In the genomic region with DNA sequence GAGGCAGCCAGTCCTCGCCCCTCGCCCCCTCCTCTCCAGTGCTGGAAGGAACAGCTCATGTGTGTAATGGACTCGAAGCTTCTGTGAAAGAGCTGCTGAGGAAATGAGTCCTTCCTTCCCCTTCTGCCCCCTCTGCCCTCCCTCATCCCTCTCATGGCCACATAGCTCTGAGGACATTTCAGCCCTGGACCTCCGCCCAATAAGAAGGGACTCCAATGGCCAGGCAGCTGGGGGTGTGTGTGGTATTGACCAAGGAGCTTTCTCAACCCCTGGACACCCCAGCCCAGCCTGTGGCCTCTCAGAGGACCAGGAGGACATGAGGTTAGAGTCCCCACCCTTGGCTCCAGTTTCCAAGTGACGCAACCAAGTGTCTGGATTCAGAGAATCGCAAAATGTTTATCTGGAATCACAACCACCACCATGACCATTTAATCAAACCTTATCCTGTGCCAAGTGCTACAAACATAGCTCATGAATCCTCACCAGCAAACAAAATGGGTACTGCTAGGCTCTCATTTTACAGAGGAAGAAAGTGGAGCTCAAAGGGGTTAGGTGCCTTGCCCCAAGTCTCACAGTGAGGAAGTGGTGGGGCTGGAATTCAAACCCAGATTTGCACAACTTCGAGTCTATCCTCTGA, we compare ENCODE assay signal across 1 cellular context.
A peak's percentile ranks its signal among the peaks of the same experiment; 100 is the strongest.
TF ChIP-seq lines count a peak whose summit lies in the region.

No MANE protein-coding gene starts in this region.

TF ChIP-seq in HepG2, 621 proteins besides CTCF, POLR2A, EP300 and RAD21 (continues in another document):
- TF ChIP-seq, protein P1, sequence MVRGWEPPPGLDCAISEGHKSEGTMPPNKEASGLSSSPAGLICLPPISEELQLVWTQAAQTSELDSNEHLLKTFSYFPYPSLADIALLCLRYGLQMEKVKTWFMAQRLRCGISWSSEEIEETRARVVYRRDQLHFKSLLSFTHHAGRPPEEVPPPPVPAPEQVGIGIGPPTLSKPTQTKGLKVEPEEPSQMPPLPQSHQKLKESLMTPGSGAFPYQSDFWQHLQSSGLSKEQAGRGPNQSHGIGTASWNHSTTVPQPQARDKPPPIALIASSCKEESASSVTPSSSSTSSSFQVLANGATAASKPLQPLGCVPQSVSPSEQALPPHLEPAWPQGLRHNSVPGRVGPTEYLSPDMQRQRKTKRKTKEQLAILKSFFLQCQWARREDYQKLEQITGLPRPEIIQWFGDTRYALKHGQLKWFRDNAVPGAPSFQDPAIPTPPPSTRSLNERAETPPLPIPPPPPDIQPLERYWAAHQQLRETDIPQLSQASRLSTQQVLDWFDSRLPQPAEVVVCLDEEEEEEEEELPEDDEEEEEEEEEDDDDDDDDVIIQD (CRISPR knock-in tag; IDR thresholded peaks at IDR 0.05; ENCODE audit: low read depth), result no peak
- TF ChIP-seq, protein P2, sequence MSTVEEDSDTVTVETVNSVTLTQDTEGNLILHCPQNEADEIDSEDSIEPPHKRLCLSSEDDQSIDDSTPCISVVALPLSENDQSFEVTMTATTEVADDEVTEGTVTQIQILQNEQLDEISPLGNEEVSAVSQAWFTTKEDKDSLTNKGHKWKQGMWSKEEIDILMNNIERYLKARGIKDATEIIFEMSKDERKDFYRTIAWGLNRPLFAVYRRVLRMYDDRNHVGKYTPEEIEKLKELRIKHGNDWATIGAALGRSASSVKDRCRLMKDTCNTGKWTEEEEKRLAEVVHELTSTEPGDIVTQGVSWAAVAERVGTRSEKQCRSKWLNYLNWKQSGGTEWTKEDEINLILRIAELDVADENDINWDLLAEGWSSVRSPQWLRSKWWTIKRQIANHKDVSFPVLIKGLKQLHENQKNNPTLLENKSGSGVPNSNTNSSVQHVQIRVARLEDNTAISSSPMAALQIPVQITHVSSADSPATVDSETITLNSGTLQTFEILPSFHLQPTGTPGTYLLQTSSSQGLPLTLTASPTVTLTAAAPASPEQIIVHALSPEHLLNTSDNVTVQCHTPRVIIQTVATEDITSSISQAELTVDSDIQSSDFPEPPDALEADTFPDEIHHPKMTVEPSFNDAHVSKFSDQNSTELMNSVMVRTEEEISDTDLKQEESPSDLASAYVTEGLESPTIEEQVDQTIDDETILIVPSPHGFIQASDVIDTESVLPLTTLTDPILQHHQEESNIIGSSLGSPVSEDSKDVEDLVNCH (CRISPR knock-in tag; IDR thresholded peaks at IDR 0.05), result no peak
- TF ChIP-seq ZNF460 (CRISPR knock-in tag; IDR thresholded peaks at IDR 0.05; ENCODE audit: borderline replicate concordance) (no peak), CHD4 (IDR thresholded peaks at IDR 0.05; ENCODE audit: borderline replicate concordance, low read length) (0 out of 2 replicates have a peak, but pooled peaks have one; percentile 0), ZNF24 (IDR thresholded peaks at IDR 0.05) (no peak), EHMT2 (IDR thresholded peaks at IDR 0.05; ENCODE audit: borderline replicate concordance, low read depth, low read length) (no peak), TBX3 (IDR thresholded peaks at IDR 0.05; ENCODE audit: borderline replicate concordance) (no peak), RELA (CRISPR knock-in tag; IDR thresholded peaks at IDR 0.05) (no peak), ZNF354B (CRISPR knock-in tag; IDR thresholded peaks at IDR 0.05) (no peak), ZNF782 (CRISPR knock-in tag; IDR thresholded peaks at IDR 0.05; ENCODE audit: borderline replicate concordance) (no peak), SP5 (CRISPR knock-in tag; IDR thresholded peaks at IDR 0.05; ENCODE audit: borderline replicate concordance, low read depth) (no peak), ZNF547 (CRISPR knock-in tag; IDR thresholded peaks at IDR 0.05) (no peak), ZFP62 (CRISPR knock-in tag; IDR thresholded peaks at IDR 0.05) (no peak), ATAD3A (CRISPR knock-in tag; IDR thresholded peaks at IDR 0.05) (no peak), KLF11 (CRISPR knock-in tag; IDR thresholded peaks at IDR 0.05) (no peak), TBL1XR1 (IDR thresholded peaks at IDR 0.05; ENCODE audit: borderline replicate concordance, low read length, partially characterized antibody) (no peak), NBN (conservative IDR thresholded peaks at IDR 0.05) (no peak), TP53 (CRISPR knock-in tag; conservative IDR thresholded peaks at IDR 0.05) (no peak), ZNF431 (CRISPR knock-in tag; IDR thresholded peaks at IDR 0.05; ENCODE audit: borderline replicate concordance, low read depth) (no peak), GATAD1 (CRISPR knock-in tag; IDR thresholded peaks at IDR 0.05) (no peak), PHF8 (CRISPR knock-in tag; IDR thresholded peaks at IDR 0.05) (0 out of 2 replicates have a peak, but pooled peaks have one; percentile 17), HHEX (CRISPR knock-in tag; IDR thresholded peaks at IDR 0.05) (no peak), FOXC1 (CRISPR knock-in tag; IDR thresholded peaks at IDR 0.05; ENCODE audit: borderline replicate concordance) (0 out of 2 replicates have a peak, but pooled peaks have one; percentile 8), ZEB1 (IDR thresholded peaks at IDR 0.05; ENCODE audit: insufficient replicate concordance, low read depth) (no peak), KLF16 (CRISPR knock-in tag; IDR thresholded peaks at IDR 0.05) (0 out of 4 replicates have a peak, but pooled peaks of 1 of the 2 experiments have one; percentile 5), HNRNPK (IDR thresholded peaks at IDR 0.05; ENCODE audit: low read depth, low read length, poor library complexity, severe bottlenecking) (no peak)
- TF ChIP-seq, protein P3, sequence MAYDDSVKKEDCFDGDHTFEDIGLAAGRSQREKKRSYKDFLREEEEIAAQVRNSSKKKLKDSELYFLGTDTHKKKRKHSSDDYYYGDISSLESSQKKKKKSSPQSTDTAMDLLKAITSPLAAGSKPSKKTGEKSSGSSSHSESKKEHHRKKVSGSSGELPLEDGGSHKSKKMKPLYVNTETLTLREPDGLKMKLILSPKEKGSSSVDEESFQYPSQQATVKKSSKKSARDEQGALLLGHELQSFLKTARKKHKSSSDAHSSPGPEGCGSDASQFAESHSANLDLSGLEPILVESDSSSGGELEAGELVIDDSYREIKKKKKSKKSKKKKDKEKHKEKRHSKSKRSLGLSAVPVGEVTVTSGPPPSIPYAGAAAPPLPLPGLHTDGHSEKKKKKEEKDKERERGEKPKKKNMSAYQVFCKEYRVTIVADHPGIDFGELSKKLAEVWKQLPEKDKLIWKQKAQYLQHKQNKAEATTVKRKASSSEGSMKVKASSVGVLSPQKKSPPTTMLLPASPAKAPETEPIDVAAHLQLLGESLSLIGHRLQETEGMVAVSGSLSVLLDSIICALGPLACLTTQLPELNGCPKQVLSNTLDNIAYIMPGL (CRISPR knock-in tag; IDR thresholded peaks at IDR 0.05; ENCODE audit: borderline replicate concordance in 1 of 2, low read depth in 1 of 2), result no peak
- TF ChIP-seq, protein P4, sequence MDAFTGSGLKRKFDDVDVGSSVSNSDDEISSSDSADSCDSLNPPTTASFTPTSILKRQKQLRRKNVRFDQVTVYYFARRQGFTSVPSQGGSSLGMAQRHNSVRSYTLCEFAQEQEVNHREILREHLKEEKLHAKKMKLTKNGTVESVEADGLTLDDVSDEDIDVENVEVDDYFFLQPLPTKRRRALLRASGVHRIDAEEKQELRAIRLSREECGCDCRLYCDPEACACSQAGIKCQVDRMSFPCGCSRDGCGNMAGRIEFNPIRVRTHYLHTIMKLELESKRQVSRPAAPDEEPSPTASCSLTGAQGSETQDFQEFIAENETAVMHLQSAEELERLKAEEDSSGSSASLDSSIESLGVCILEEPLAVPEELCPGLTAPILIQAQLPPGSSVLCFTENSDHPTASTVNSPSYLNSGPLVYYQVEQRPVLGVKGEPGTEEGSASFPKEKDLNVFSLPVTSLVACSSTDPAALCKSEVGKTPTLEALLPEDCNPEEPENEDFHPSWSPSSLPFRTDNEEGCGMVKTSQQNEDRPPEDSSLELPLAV (CRISPR knock-in tag; conservative IDR thresholded peaks at IDR 0.05; ENCODE audit: low read depth), result no peak
- TF ChIP-seq, protein P5, sequence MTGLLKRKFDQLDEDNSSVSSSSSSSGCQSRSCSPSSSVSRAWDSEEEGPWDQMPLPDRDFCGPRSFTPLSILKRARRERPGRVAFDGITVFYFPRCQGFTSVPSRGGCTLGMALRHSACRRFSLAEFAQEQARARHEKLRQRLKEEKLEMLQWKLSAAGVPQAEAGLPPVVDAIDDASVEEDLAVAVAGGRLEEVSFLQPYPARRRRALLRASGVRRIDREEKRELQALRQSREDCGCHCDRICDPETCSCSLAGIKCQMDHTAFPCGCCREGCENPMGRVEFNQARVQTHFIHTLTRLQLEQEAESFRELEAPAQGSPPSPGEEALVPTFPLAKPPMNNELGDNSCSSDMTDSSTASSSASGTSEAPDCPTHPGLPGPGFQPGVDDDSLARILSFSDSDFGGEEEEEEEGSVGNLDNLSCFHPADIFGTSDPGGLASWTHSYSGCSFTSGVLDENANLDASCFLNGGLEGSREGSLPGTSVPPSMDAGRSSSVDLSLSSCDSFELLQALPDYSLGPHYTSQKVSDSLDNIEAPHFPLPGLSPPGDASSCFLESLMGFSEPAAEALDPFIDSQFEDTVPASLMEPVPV (CRISPR knock-in tag; IDR thresholded peaks at IDR 0.05), result no peak
- TF ChIP-seq, protein P6, sequence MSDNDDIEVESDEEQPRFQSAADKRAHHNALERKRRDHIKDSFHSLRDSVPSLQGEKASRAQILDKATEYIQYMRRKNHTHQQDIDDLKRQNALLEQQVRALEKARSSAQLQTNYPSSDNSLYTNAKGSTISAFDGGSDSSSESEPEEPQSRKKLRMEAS (IDR thresholded peaks at IDR 0.05), result peak; percentile 31; the same call in 1 of the 2 replicates
- TF ChIP-seq, protein P7, sequence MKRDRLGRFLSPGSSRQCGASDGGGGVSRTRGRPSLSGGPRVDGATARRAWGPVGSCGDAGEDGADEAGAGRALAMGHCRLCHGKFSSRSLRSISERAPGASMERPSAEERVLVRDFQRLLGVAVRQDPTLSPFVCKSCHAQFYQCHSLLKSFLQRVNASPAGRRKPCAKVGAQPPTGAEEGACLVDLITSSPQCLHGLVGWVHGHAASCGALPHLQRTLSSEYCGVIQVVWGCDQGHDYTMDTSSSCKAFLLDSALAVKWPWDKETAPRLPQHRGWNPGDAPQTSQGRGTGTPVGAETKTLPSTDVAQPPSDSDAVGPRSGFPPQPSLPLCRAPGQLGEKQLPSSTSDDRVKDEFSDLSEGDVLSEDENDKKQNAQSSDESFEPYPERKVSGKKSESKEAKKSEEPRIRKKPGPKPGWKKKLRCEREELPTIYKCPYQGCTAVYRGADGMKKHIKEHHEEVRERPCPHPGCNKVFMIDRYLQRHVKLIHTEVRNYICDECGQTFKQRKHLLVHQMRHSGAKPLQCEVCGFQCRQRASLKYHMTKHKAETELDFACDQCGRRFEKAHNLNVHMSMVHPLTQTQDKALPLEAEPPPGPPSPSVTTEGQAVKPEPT (CRISPR knock-in tag; IDR thresholded peaks at IDR 0.05; ENCODE audit: low read depth), result no peak
- TF ChIP-seq, protein P8, sequence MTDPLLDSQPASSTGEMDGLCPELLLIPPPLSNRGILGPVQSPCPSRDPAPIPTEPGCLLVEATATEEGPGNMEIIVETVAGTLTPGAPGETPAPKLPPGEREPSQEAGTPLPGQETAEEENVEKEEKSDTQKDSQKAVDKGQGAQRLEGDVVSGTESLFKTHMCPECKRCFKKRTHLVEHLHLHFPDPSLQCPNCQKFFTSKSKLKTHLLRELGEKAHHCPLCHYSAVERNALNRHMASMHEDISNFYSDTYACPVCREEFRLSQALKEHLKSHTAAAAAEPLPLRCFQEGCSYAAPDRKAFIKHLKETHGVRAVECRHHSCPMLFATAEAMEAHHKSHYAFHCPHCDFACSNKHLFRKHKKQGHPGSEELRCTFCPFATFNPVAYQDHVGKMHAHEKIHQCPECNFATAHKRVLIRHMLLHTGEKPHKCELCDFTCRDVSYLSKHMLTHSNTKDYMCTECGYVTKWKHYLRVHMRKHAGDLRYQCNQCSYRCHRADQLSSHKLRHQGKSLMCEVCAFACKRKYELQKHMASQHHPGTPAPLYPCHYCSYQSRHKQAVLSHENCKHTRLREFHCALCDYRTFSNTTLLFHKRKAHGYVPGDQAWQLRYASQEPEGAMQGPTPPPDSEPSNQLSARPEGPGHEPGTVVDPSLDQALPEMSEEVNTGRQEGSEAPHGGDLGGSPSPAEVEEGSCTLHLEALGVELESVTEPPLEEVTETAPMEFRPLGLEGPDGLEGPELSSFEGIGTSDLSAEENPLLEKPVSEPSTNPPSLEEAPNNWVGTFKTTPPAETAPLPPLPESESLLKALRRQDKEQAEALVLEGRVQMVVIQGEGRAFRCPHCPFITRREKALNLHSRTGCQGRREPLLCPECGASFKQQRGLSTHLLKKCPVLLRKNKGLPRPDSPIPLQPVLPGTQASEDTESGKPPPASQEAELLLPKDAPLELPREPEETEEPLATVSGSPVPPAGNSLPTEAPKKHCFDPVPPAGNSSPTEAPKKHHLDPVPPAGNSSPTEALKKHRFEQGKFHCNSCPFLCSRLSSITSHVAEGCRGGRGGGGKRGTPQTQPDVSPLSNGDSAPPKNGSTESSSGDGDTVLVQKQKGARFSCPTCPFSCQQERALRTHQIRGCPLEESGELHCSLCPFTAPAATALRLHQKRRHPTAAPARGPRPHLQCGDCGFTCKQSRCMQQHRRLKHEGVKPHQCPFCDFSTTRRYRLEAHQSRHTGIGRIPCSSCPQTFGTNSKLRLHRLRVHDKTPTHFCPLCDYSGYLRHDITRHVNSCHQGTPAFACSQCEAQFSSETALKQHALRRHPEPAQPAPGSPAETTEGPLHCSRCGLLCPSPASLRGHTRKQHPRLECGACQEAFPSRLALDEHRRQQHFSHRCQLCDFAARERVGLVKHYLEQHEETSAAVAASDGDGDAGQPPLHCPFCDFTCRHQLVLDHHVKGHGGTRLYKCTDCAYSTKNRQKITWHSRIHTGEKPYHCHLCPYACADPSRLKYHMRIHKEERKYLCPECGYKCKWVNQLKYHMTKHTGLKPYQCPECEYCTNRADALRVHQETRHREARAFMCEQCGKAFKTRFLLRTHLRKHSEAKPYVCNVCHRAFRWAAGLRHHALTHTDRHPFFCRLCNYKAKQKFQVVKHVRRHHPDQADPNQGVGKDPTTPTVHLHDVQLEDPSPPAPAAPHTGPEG (CRISPR knock-in tag; IDR thresholded peaks at IDR 0.05), result no peak
- TF ChIP-seq, protein P9, sequence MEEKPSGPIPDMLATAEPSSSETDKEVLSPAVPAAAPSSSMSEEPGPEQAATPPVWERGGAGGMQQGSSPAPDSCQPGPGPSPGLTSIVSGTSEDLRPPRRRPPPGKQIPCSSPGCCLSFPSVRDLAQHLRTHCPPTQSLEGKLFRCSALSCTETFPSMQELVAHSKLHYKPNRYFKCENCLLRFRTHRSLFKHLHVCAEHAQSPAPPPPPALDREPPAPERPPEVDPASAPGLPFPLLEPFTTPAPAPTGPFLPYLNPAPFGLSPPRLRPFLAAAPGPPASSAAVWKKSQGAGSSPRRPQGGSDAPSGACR (CRISPR knock-in tag; IDR thresholded peaks at IDR 0.05), result no peak
- TF ChIP-seq, protein P10, sequence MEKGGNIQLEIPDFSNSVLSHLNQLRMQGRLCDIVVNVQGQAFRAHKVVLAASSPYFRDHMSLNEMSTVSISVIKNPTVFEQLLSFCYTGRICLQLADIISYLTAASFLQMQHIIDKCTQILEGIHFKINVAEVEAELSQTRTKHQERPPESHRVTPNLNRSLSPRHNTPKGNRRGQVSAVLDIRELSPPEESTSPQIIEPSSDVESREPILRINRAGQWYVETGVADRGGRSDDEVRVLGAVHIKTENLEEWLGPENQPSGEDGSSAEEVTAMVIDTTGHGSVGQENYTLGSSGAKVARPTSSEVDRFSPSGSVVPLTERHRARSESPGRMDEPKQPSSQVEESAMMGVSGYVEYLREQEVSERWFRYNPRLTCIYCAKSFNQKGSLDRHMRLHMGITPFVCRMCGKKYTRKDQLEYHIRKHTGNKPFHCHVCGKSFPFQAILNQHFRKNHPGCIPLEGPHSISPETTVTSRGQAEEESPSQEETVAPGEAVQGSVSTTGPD (CRISPR knock-in tag; IDR thresholded peaks at IDR 0.05), result no peak
